22 cellular contexts compared by ENCODE assay signal in the genomic region with DNA sequence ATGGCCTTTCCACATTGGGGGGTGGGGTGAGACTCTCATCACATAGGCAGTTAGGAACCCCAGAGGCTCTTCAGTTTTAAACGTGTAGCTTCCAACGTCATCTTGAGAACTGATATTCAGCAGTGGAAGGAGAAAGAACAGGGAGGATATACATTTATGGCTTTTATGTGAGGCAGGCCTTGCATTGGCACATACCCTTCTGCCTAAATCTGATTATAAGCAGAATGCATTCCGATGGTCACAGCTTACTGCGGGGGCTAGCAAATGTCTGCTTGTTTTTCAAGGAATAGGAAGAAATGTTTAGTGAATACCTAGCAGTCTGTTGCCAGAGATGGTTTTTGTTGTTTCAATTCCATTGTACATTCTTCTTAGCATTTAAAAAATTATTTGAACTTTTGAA.
DNase-seq lines count a peak whose midpoint lies in the region; ATAC-seq and TF ChIP-seq lines count a peak whose summit lies in the region.
"Had no signal": no experiment of that assay in that cellular context is flagged by ENCODE, and none has a peak within 500 bp of the region (broad histone marks: within the 10 kb centered on the region; RNA-seq: fewer than 3 reads in every experiment).

No MANE protein-coding gene starts in this region.

- POLR2A ChIA-PET in CD4-positive, alpha-beta memory T cell (lab: Charles Lee; ENCODE audit: partially characterized antibody): no interaction called here
- POLR2A ChIA-PET in WTC11 (lab: Charles Lee): no interaction called here
- POLR2A ChIA-PET in naive thymus-derived CD8-positive, alpha-beta T cell (lab: Charles Lee): no interaction called here

- no peak for DNase-seq in CD4-positive, alpha-beta memory T cell
- DNase-seq in DND-41 (no peak), WTC11 (ENCODE audit: low spot score) (no peak), NCI-H2196 treated with DMSO at 0.1 percent for 48 hours (lab: John Stamatoyannopoulos, UW; ENCODE audit: unreplicated experiment) (no peak)
- no peak for DNase-seq in naive thymus-derived CD8-positive, alpha-beta T cell
- no peak for DNase-seq in NK-92 treated with Interleukin-12 subunit alpha and Interleukin-12 subunit beta, amount 100 ng/mL, for 24 hours (lab: John Stamatoyannopoulos, UW)
- DNase-seq: AML-193, Calu3, EL, GOT3, NCI-H187, NCI-H2107, NCI-H2227 treated with DMSO at 0.1 percent for 48 hours, NCI-H524, NCI-H82, PC-3, RPMI8226, SHP77 treated with DMSO at 0.1 percent for 48 hours had no signal

- H3K27ac Mint-ChIP-seq in CD4-positive, alpha-beta memory T cell: peak overlapping the region in 6 of 7 donors; percentile 12 to 97 (median 72)
- peak overlapping the region; percentile 4; the same call in 1 of the 2 replicates for H3K27ac Mint-ChIP-seq in WTC11
- H3K27ac Mint-ChIP-seq in naive thymus-derived CD8-positive, alpha-beta T cell: peak overlapping the region in 9 of 10 donors; percentile 57 to 92 (median 76)
- H3K27ac Mint-ChIP-seq: CD14-positive monocyte had no signal

- peaks cover 44% of the 10 kb centered on the region for H3K4me1 ChIP-seq in CD4-positive, alpha-beta memory T cell (ENCODE audit: insufficient read depth, low read length)
- H3K4me1 ChIP-seq in DND-41 (ENCODE audit: insufficient read depth, low read length): peaks cover 50% of the 10 kb centered on the region

- CTCF ChIA-PET in CD4-positive, alpha-beta memory T cell (lab: Charles Lee; ENCODE audit: partially characterized antibody): no interaction called here
- CTCF ChIA-PET in WTC11 (lab: Charles Lee): no interaction called here

- H3K4me3 ChIP-seq in CD4-positive, alpha-beta memory T cell (ENCODE audit: low read length in 2 of 2): no peak overlapping the region
- no peak overlapping the region for H3K4me3 ChIP-seq in DND-41 (ENCODE audit: low read depth in 1 of 2, low read length in 2 of 2)
- H3K4me3 ChIP-seq: GM12878, K562 had no signal

- H4K20me1 ChIP-seq in DND-41 (ENCODE audit: insufficient read depth, low read length): no peaks in the 10 kb centered on the region

- no peak overlapping the region for H3K4me2 ChIP-seq in DND-41 (ENCODE audit: insufficient read depth, low read length)

- no peak for ATAC-seq in DND-41 (ENCODE audit: insufficient read depth, low read depth)
- no peak for ATAC-seq in WTC11
- no peak for ATAC-seq in naive thymus-derived CD8-positive, alpha-beta T cell
- ATAC-seq in GM21723 (IDR thresholded peaks at IDR 0.05; ENCODE audit: unreplicated experiment): no peak
- ATAC-seq: GM12878, K562, PC-3 had no signal

- no peak overlapping the region for H2AFZ ChIP-seq in DND-41 (ENCODE audit: low read depth, low read length)

- H3K79me2 ChIP-seq in DND-41 (ENCODE audit: insufficient read depth, low read length): no peaks in the 10 kb centered on the region

- H3K9me3 Mint-ChIP-seq in CD4-positive, alpha-beta memory T cell: peaks cover 0 to 2% (median 0%) of the 10 kb centered on the region in 8 donors
- peaks cover 5% of the 10 kb centered on the region; the same call in 1 of the 2 replicates for H3K9me3 Mint-ChIP-seq in WTC11
- peaks cover 0 to 6% (median 0%) of the 10 kb centered on the region in 9 donors for H3K9me3 Mint-ChIP-seq in naive thymus-derived CD8-positive, alpha-beta T cell

- no peaks in the 10 kb centered on the region for H3K27me3 Mint-ChIP-seq in CD4-positive, alpha-beta memory T cell
- no peaks in the 10 kb centered on the region for H3K27me3 Mint-ChIP-seq in WTC11 (ENCODE audit: low read depth)
- no peaks in the 10 kb centered on the region for H3K27me3 Mint-ChIP-seq in naive thymus-derived CD8-positive, alpha-beta T cell

- no peaks in the 10 kb centered on the region for H3K9me3 ChIP-seq in CD4-positive, alpha-beta memory T cell (ENCODE audit: control insufficient read depth in 1 of 2, low read length in 2 of 2)
- no peaks in the 10 kb centered on the region for H3K9me3 ChIP-seq in DND-41 (ENCODE audit: insufficient read depth, low read length, severe bottlenecking)

- TF ChIP-seq CTCF in DND-41 (IDR thresholded peaks at IDR 0.05; ENCODE audit: borderline replicate concordance, extremely low read depth, low read length, poor library complexity, severe bottlenecking) (no peak), WTC11 (IDR thresholded peaks at IDR 0.05) (no peak)

- H3K36me3 Mint-ChIP-seq in CD4-positive, alpha-beta memory T cell: peaks cover 21 to 48% of the 10 kb centered on the region in 2 donors
- peaks cover 5% of the 10 kb centered on the region; the same call in 1 of the 2 replicates for H3K36me3 Mint-ChIP-seq in WTC11
- H3K36me3 Mint-ChIP-seq in naive thymus-derived CD8-positive, alpha-beta T cell: peaks cover 4 to 47% (median 22%) of the 10 kb centered on the region in 3 donors

- peaks cover 38 to 55% (median 51%) of the 10 kb centered on the region in 4 donors for H3K4me1 Mint-ChIP-seq in CD4-positive, alpha-beta memory T cell
- peaks cover 35% of the 10 kb centered on the region for H3K4me1 Mint-ChIP-seq in WTC11
- H3K4me1 Mint-ChIP-seq in naive thymus-derived CD8-positive, alpha-beta T cell: peaks cover 26 to 50% (median 45%) of the 10 kb centered on the region in 4 donors

- intact Hi-C loops in CD4-positive, alpha-beta memory T cell (cut with micrococcal nuclease): no loop called here

- H3K27ac ChIP-seq in CD4-positive, alpha-beta memory T cell (ENCODE audit: low read depth, low read length): no peak overlapping the region
- peak overlapping the region; percentile 5; the same call in 1 of the 2 replicates for H3K27ac ChIP-seq in DND-41 (ENCODE audit: low read length)

- H3K4me3 Mint-ChIP-seq in CD4-positive, alpha-beta memory T cell: no peak overlapping the region
- H3K4me3 Mint-ChIP-seq in WTC11: no peak overlapping the region
- no peak overlapping the region for H3K4me3 Mint-ChIP-seq in naive thymus-derived CD8-positive, alpha-beta T cell
- H3K4me3 Mint-ChIP-seq: CD14-positive monocyte had no signal

- H3K36me3 ChIP-seq in CD4-positive, alpha-beta memory T cell (ENCODE audit: insufficient read depth, low read length): no peaks in the 10 kb centered on the region
- H3K36me3 ChIP-seq in DND-41 (ENCODE audit: insufficient read depth, low read length): peaks cover 14% of the 10 kb centered on the region; the same call in 1 of the 2 replicates

- H3K9ac ChIP-seq in DND-41 (ENCODE audit: low read depth, low read length): no peak overlapping the region

- H3K27me3 ChIP-seq in CD4-positive, alpha-beta memory T cell (ENCODE audit: insufficient read depth, low read length): no peaks in the 10 kb centered on the region
- H3K27me3 ChIP-seq in DND-41 (ENCODE audit: insufficient read depth, low read length, poor library complexity): no peaks in the 10 kb centered on the region

TF ChIP-seq in WTC11, 78 proteins besides CTCF, POLR2A, EP300 and RAD21 (continues in another document):
- TF ChIP-seq MXD4 (CRISPR knock-in tag; IDR thresholded peaks at IDR 0.05; ENCODE audit: borderline replicate concordance) (no peak), NFE2L1 (CRISPR knock-in tag; IDR thresholded peaks at IDR 0.05) (no peak), ZNF671 (CRISPR knock-in tag; IDR thresholded peaks at IDR 0.05) (no peak), GABPB1 (CRISPR knock-in tag; IDR thresholded peaks at IDR 0.05) (no peak), SOX15 (CRISPR knock-in tag; IDR thresholded peaks at IDR 0.05) (no peak), ZBTB21 (CRISPR knock-in tag; IDR thresholded peaks at IDR 0.05; ENCODE audit: borderline replicate concordance) (no peak)
- TF ChIP-seq, protein P1, sequence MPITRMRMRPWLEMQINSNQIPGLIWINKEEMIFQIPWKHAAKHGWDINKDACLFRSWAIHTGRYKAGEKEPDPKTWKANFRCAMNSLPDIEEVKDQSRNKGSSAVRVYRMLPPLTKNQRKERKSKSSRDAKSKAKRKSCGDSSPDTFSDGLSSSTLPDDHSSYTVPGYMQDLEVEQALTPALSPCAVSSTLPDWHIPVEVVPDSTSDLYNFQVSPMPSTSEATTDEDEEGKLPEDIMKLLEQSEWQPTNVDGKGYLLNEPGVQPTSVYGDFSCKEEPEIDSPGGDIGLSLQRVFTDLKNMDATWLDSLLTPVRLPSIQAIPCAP (CRISPR knock-in tag; IDR thresholded peaks at IDR 0.05): no peak
- TF ChIP-seq, protein P2, sequence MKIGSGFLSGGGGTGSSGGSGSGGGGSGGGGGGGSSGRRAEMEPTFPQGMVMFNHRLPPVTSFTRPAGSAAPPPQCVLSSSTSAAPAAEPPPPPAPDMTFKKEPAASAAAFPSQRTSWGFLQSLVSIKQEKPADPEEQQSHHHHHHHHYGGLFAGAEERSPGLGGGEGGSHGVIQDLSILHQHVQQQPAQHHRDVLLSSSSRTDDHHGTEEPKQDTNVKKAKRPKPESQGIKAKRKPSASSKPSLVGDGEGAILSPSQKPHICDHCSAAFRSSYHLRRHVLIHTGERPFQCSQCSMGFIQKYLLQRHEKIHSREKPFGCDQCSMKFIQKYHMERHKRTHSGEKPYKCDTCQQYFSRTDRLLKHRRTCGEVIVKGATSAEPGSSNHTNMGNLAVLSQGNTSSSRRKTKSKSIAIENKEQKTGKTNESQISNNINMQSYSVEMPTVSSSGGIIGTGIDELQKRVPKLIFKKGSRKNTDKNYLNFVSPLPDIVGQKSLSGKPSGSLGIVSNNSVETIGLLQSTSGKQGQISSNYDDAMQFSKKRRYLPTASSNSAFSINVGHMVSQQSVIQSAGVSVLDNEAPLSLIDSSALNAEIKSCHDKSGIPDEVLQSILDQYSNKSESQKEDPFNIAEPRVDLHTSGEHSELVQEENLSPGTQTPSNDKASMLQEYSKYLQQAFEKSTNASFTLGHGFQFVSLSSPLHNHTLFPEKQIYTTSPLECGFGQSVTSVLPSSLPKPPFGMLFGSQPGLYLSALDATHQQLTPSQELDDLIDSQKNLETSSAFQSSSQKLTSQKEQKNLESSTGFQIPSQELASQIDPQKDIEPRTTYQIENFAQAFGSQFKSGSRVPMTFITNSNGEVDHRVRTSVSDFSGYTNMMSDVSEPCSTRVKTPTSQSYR (CRISPR knock-in tag; IDR thresholded peaks at IDR 0.05): no peak
- TF ChIP-seq, protein P3, sequence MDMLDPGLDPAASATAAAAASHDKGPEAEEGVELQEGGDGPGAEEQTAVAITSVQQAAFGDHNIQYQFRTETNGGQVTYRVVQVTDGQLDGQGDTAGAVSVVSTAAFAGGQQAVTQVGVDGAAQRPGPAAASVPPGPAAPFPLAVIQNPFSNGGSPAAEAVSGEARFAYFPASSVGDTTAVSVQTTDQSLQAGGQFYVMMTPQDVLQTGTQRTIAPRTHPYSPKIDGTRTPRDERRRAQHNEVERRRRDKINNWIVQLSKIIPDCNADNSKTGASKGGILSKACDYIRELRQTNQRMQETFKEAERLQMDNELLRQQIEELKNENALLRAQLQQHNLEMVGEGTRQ (CRISPR knock-in tag; IDR thresholded peaks at IDR 0.05): no peak

Comparison
In these comparisons a context has a peak if more than half of its experiments do, and no peak if none do; other contexts are left out.
1. H3K27ac Mint-ChIP-seq: peak in every context shown above with its lines; median percentile 76 in naive thymus-derived CD8-positive, alpha-beta T cell; 72 in CD4-positive, alpha-beta memory T cell; 4 in WTC11.